In the genomic region with DNA sequence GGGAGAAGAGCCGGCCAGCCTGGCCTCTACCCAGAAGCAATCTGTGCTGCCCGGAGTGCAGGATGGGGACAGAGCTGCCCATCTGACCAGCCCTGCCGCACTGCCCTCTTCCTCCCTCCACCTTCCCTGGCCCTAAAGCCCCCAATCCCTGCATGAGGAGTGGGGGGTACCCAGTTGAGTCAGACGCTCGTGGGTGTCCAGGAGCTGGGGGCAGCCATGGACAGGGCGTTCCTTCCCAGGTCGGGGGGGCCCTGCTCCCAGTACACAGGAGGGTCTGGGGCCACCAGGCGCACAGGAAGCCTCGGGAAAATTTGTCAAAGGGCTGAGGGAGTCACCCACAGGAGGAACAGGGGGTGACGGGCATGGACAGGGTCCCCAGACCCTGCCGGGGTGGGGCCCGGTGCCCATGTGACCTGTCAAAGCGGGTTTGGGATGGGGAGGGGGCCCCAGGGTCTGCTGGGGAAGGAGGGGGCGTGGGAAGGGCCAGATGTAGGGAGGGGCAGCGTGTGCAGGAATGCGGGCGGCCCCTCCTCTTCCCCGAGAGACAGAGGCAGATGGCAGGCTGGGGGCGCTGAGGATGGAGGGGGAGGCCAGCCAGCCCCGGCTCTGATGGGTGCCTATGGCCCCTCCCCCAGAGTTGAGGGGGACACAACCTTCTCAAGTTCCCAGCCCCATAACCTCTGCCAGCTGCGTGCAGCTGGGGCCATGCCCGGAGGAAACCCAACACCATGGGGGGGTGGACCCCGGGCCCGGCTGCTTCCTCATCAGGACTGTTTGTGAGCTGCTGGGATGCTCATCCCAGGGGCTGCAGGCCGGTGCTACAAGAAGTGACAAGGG, we compare ENCODE assay signal across 1 cellular context.
A peak's percentile ranks its signal among the peaks of the same experiment; 100 is the strongest.
TF ChIP-seq lines count a peak whose summit lies in the region.

No MANE protein-coding gene starts in this region.

TF ChIP-seq in K562, 482 proteins besides CTCF, POLR2A, EP300 and RAD21:
- 0 out of 2 replicates have a peak, but pooled peaks have one; percentile 8 for TF ChIP-seq ZBTB7A (IDR thresholded peaks at IDR 0.05; ENCODE audit: borderline replicate concordance, control insufficient read depth, low read depth, low read length)
- TF ChIP-seq BHLHE40 (IDR thresholded peaks at IDR 0.05; ENCODE audit: low read length) = no peak
TF ChIP-seq in K562: peak in this region for 1.
